ENCODE assay signal across 1 cellular context in the genomic region with DNA sequence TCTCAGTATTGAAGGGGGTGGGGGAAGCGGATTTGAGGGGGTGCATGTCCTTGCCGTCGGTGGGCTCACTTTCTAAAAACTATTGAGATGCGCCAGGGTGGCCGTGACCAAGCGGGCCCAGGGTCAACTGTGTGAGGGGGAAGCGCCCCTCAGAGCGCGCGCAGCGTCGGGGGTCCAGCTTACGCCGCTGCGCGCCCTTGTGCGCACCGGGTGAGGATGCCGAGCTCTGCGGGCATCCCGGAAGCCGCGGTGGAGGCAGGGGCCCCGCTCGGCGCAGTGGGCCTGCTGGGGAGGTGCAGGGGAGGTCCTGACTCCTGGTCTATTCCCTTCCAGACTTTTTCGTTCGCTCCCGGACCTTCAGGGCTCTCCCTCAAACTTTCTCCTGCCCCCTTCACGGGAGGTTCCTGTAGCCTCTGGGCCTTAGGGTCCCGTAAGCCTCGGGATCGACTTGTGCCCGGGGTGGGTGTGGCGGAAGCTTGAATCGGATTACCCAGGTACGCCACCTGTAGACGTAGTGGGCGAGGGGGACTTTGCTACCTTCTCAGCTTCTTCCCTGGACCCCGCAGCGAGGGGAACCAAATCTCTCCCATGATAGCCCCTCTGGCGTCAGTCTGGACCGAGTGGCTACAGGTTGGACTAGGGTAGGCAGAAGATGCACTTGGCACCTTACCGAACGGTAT.
A peak's percentile ranks its signal among the peaks of the same experiment; 100 is the strongest.
TF ChIP-seq lines count a peak whose summit lies in the region.

No MANE protein-coding gene starts in this region.

TF ChIP-seq in endothelial cell of umbilical vein, 7 proteins besides CTCF, POLR2A, EP300 and RAD21:
- no peak for TF ChIP-seq JUN (IDR thresholded peaks at IDR 0.05; ENCODE audit: borderline replicate concordance, insufficient read depth, insufficient read length, low read depth)
- TF ChIP-seq EZH2 (IDR thresholded peaks at IDR 0.05; ENCODE audit: borderline replicate concordance, low read depth, low read length, severe bottlenecking), result peak; percentile 64
- no peak for TF ChIP-seq FOS (IDR thresholded peaks at IDR 0.05; ENCODE audit: borderline replicate concordance, insufficient read depth, low read length)
- TF ChIP-seq POLR2AphosphoS5 (IDR thresholded peaks at IDR 0.05; ENCODE audit: insufficient read depth, low read depth, low read length), result no peak
- no peak for TF ChIP-seq MAX (IDR thresholded peaks at IDR 0.05; ENCODE audit: insufficient read depth, insufficient read length)
